In genomic region chr11:14520086-14520901, GRCh38 we compare ENCODE assay signal across 1 cellular context.
TF ChIP-seq lines count a peak whose summit lies in the region.

PSMA1 (minus strand) TSS chr11:14520386; CDS start chr11:14520299, 87 bp downstream.

TF ChIP-seq in K562, 482 proteins besides CTCF, POLR2A, EP300 and RAD21 (continued from another document and continues in another):
- TF ChIP-seq PRDM10 (IDR thresholded peaks at IDR 0.05; ENCODE audit: partially characterized antibody) (peak; percentile 80), ZBTB1 (CRISPR knock-in tag; IDR thresholded peaks at IDR 0.05; ENCODE audit: borderline replicate concordance, low read depth) (no peak; the same call in 1 of the 2 replicates), HMGN3 (IDR thresholded peaks at IDR 0.05; ENCODE audit: borderline replicate concordance, extremely low read depth, insufficient read length, low read depth, low read length) (peak; percentile 82), DPF2 (IDR thresholded peaks at IDR 0.05) (peak; percentile 61; the same call in 1 of the 2 replicates), U2AF2 (optimal IDR thresholded peaks at IDR 0.05; ENCODE audit: low read depth, low read length) (no peak), SMAD2 (IDR thresholded peaks at IDR 0.05; ENCODE audit: low read depth, low read length) (no peak), ZNF347 (CRISPR knock-in tag; IDR thresholded peaks at IDR 0.05; ENCODE audit: low read depth) (no peak), ZNF324 (CRISPR knock-in tag; IDR thresholded peaks at IDR 0.05) (no peak), ZNF695 (CRISPR knock-in tag; IDR thresholded peaks at IDR 0.05) (no peak), MYC (IDR thresholded peaks at IDR 0.05; ENCODE audit: low read depth, low read length) (peak; percentile 97), MYC (CRISPR knock-in tag; IDR thresholded peaks at IDR 0.05; ENCODE audit: borderline replicate concordance, low read depth) (peak; percentile 95), SPI1 (IDR thresholded peaks at IDR 0.05; ENCODE audit: borderline replicate concordance, low read depth, low read length) (peak; percentile 66; the same call in 1 of the 2 replicates), ESRRB (CRISPR knock-in tag; IDR thresholded peaks at IDR 0.05; ENCODE audit: borderline replicate concordance) (no peak), CHD7 (IDR thresholded peaks at IDR 0.05; ENCODE audit: low read depth, low read length) (no peak), USF1 (CRISPR knock-in tag; IDR thresholded peaks at IDR 0.05) (no peak), GTF3C2 (IDR thresholded peaks at IDR 0.05; ENCODE audit: borderline replicate concordance, extremely low read depth, insufficient read length) (no peak), NR3C1 (CRISPR knock-in tag; IDR thresholded peaks at IDR 0.05) (0 out of 2 replicates have a peak, but pooled peaks have one; percentile 60), NCOR1 (IDR thresholded peaks at IDR 0.05) (peak; percentile 11; the same call in 1 of the 2 replicates), CC2D1A (IDR thresholded peaks at IDR 0.05) (no peak), PYGO2 (tag; IDR thresholded peaks at IDR 0.05) (no peak), CLOCK (CRISPR knock-in tag; IDR thresholded peaks at IDR 0.05; ENCODE audit: borderline replicate concordance) (no peak), CBX3 (IDR thresholded peaks at IDR 0.05; ENCODE audit: borderline replicate concordance in 1 of 2, low read length in 2 of 2) (0 out of 3 replicates have a peak, but pooled peaks of 1 of the 2 experiments have one; percentile 31), TAL1 (IDR thresholded peaks at IDR 0.05) (no peak), XRCC5 (IDR thresholded peaks at IDR 0.05; ENCODE audit: low read depth, low read length) (peak; percentile 98), PHB (CRISPR knock-in tag; IDR thresholded peaks at IDR 0.05) (no peak), ZNF436 (CRISPR knock-in tag; IDR thresholded peaks at IDR 0.05) (no peak), PRPF4 (IDR thresholded peaks at IDR 0.05; ENCODE audit: insufficient read depth, low read depth, low read length, poor library complexity, severe bottlenecking) (no peak), ARID4B (CRISPR knock-in tag; IDR thresholded peaks at IDR 0.05) (peak; percentile 93), KAT7 (CRISPR knock-in tag; IDR thresholded peaks at IDR 0.05; ENCODE audit: borderline replicate concordance) (peak; percentile 96; the same call in 1 of the 2 replicates)
